Comparison of ENCODE assay signal across 33 cellular contexts in the genomic region with DNA sequence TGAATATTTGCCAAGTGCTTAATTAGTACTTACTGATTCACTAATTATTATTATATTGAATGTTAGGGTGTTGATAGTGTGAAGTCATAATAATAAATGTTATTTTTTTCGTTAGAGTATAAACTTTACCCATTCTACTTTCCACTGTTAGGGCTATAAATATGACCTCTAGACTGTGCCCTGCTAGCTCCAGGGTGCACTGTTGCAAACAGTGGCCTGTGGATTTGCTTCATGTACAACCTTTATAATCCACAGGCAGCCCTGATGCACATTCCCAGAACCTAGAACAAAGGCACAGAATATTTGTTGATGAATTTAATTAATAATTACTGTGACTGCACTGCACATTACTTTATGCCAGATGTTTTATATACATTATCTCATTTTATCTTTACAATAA.
"Had no signal": no experiment of that assay in that cellular context is flagged by ENCODE, and none has a peak within 500 bp of the region (broad histone marks: within the 10 kb centered on the region; RNA-seq: fewer than 3 reads in every experiment).

No MANE protein-coding gene starts in this region.

- H3K9me3 ChIP-seq: Peyer's patch had no signal

- ATAC-seq: activated naive CD8-positive, alpha-beta T cell treated with anti-CD3 and anti-CD28 coated beads, Interleukin-2, amount 50 U/mL, for 24 hours; activated T-cell treated with anti-CD3 and anti-CD28 coated beads, Interleukin-2, amount 50 U/mL, for 4 hours; K562 had no signal

- H3K27me3 ChIP-seq: brain microvascular endothelial cell, Peyer's patch had no signal

- H3K36me3 ChIP-seq: brain microvascular endothelial cell, Peyer's patch had no signal

- DNase-seq: activated B cell treated with CpG ODN at 0.5 μM for 24 hours; activated CD4-positive, alpha-beta memory T cell treated with anti-CD3 and anti-CD28 coated beads for 36 hours; activated CD4-positive, alpha-beta T cell treated with anti-CD3 and anti-CD28 coated beads for 4 hours; activated CD4-positive, alpha-beta T cell treated with anti-CD3 and anti-CD28 coated beads, Interleukin-2, amount 50 U/mL, for 1 hour; activated CD4-positive, CD25-positive, alpha-beta regulatory T cell treated with anti-CD3 and anti-CD28 coated beads, Interleukin-2, amount 50 U/mL, for 72 hours; activated CD8-positive, alpha-beta memory T cell treated with anti-CD3 and anti-CD28 coated beads, Interleukin-2, amount 50 U/mL, for 4 hours; activated effector memory CD4-positive, alpha-beta T cell treated with Interleukin-2 at 50 U/mL for 16 hours; activated naive CD4-positive, alpha-beta T cell treated with anti-CD3 and anti-CD28 coated beads, Interleukin-2, amount 10 ng/mL, durations not matched to agents 7 days and 5 days; activated naive CD8-positive, alpha-beta T cell treated with anti-CD3 and anti-CD28 coated beads, Interleukin-2, amount 50 U/mL, for 24 hours; activated T-cell treated with anti-CD3 and anti-CD28 coated beads for 4 hours; activated T-cell treated with anti-CD3 and anti-CD28 coated beads, Interleukin-2, amount 50 U/mL, for 4 hours; anterior cingulate cortex; brain microvascular endothelial cell; central memory CD4-positive, alpha-beta T cell; NCI-H1048; NCI-H1105 treated with DMSO at 0.1 percent for 48 hours; NCI-H1436; NCI-H1694; NCI-H1930; NCI-H2081 treated with DMSO at 0.1 percent for 48 hours; NCI-H226; NCI-H446 treated with DMSO at 0.1 percent for 48 hours; NCI-H524; NCI-H69; Peyer's patch; Right ventricle myocardium superior; RPMI8226; SW 1271; T-helper 1 cell; T-helper 2 cell; T-helper 9 cell had no signal

- FAIRE-seq: K562 had no signal

- H3K4me3 ChIP-seq: K562, Peyer's patch had no signal

- H3K27ac ChIP-seq: brain microvascular endothelial cell, Peyer's patch, VCaP had no signal
